8 cellular contexts compared by ENCODE assay signal in genomic region chr19:36771275-36772231, GRCh38. TPM values are rescaled to one million over a fixed set of nuclear protein-coding genes. Genes with fewer than 3 reads are reported as not detected.
DNase-seq lines count a peak whose midpoint lies in the region; FAIRE-seq and TF ChIP-seq lines count a peak whose summit lies in the region.

No MANE protein-coding gene starts in this region.

- 24% methylated on average over 29 of the region's 29 CpGs for WGBS in hepatocyte (ENCODE audit: low lambda C conversion rate, missing lambda C conversion rate)

- H3K27ac ChIP-seq in astrocyte (ENCODE audit: low read depth, low read length) (peak overlapping the region; percentile 54), hepatocyte (peak overlapping the region; percentile 85), rectal smooth muscle tissue (ENCODE audit: low read depth, low read length) (peak overlapping the region; percentile 10)

- FAIRE-seq in astrocyte (lab: Jason Lieb, UNC) = no peak

- H3K4me3 ChIP-seq in astrocyte (ENCODE audit: insufficient read depth, low read depth, low read length) (peak overlapping the region; percentile 78), hepatocyte (peak overlapping the region; percentile 74), rectal smooth muscle tissue (ENCODE audit: low read length) (peak overlapping the region; percentile 92)

- H3K27me3 Mint-ChIP-seq in astrocyte (ENCODE audit: low read depth, unreplicated experiment) = no peaks in the 10 kb centered on the region

- TF ChIP-seq POLR2A in GM15510 (IDR thresholded peaks at IDR 0.05; ENCODE audit: borderline replicate concordance, extremely low read depth, insufficient read length) = peak; percentile 34

- peaks cover 9% of the 10 kb centered on the region for H3K36me3 Mint-ChIP-seq in astrocyte (ENCODE audit: low read depth, unreplicated experiment)

- TF ChIP-seq CTCF in astrocyte (IDR thresholded peaks at IDR 0.05; ENCODE audit: insufficient read depth, low read depth, low read length) (no peak), hepatocyte (IDR thresholded peaks at IDR 0.05; ENCODE audit: poor library complexity) (no peak)

- H3K79me2 ChIP-seq in astrocyte (ENCODE audit: insufficient read depth, low read length) (peaks cover 41% of the 10 kb centered on the region), hepatocyte (peaks cover 42% of the 10 kb centered on the region)

- H3K27ac Mint-ChIP-seq in astrocyte (ENCODE audit: unreplicated experiment) = peak overlapping the region; percentile 60

- H3K27me3 ChIP-seq in astrocyte (ENCODE audit: insufficient read depth, low read length) (no peaks in the 10 kb centered on the region), hepatocyte (no peaks in the 10 kb centered on the region), rectal smooth muscle tissue (ENCODE audit: control insufficient read depth, insufficient read depth, low read length) (no peaks in the 10 kb centered on the region)

- H3K9me2 ChIP-seq in hepatocyte (replicated peaks; ENCODE audit: insufficient read depth) = no peaks in the 10 kb centered on the region

- peaks cover 8% of the 10 kb centered on the region for H3K9me3 ChIP-seq in astrocyte (ENCODE audit: insufficient read depth, low read depth, low read length)
- peaks cover 1% of the 10 kb centered on the region for H3K9me3 ChIP-seq in hepatocyte (ENCODE audit: low read depth)

- H2AFZ ChIP-seq in astrocyte (ENCODE audit: low read depth, low read length) (peak overlapping the region; percentile 98), hepatocyte (peak overlapping the region; percentile 70)

- H3K4me1 Mint-ChIP-seq in astrocyte (ENCODE audit: low read depth, unreplicated experiment) = peaks cover 1% of the 10 kb centered on the region

- H3K4me3 Mint-ChIP-seq in astrocyte (ENCODE audit: unreplicated experiment) = peak overlapping the region; percentile 96

- peaks cover 27% of the 10 kb centered on the region for H3K9me3 Mint-ChIP-seq in astrocyte (ENCODE audit: unreplicated experiment)

- H4K20me1 ChIP-seq in astrocyte (ENCODE audit: insufficient read depth, low read length) (no peaks in the 10 kb centered on the region), hepatocyte (ENCODE audit: insufficient read depth, poor library complexity, severe bottlenecking) (no peaks in the 10 kb centered on the region)

- H3K9ac ChIP-seq in astrocyte (ENCODE audit: low read length) (peak overlapping the region; percentile 81), rectal smooth muscle tissue (ENCODE audit: low read length) (no peak overlapping the region)

- DNase-seq in AG20443 (ENCODE audit: low spot score) (peak; percentile 63), NOMO-1 treated with dmso at 0.1 percent for 144 hours (lab: John Stamatoyannopoulos, UW; ENCODE audit: unreplicated experiment) (peak; percentile 41), astrocyte (ENCODE audit: low read depth) (peak; percentile 92), hepatocyte (ENCODE audit: low spot score) (peak; percentile 82), SHP77 treated with DMSO at 0.1 percent for 48 hours (lab: John Stamatoyannopoulos, UW) (no peak), HuH-7 (ENCODE audit: low spot score) (no peak)

- H3K36me3 ChIP-seq in astrocyte (ENCODE audit: insufficient read depth, low read length) = no peaks in the 10 kb centered on the region
- peaks cover under 1% of the 10 kb centered on the region for H3K36me3 ChIP-seq in hepatocyte (replicated peaks; ENCODE audit: insufficient read depth, low read depth)
- H3K36me3 ChIP-seq in rectal smooth muscle tissue (ENCODE audit: control insufficient read depth, insufficient read depth, low read length) = no peaks in the 10 kb centered on the region

- H3K4me2 ChIP-seq in astrocyte (ENCODE audit: low read length) = peak overlapping the region; percentile 94
- peak overlapping the region; percentile 74 for H3K4me2 ChIP-seq in hepatocyte

- H3K4me1 ChIP-seq in astrocyte (ENCODE audit: insufficient read depth, low read length) (peaks cover 4% of the 10 kb centered on the region), hepatocyte (ENCODE audit: insufficient read depth) (no peaks in the 10 kb centered on the region), rectal smooth muscle tissue (ENCODE audit: control insufficient read depth, insufficient read depth, low read length) (peaks cover 5% of the 10 kb centered on the region)

RNA-seq across cellular contexts. Expression of gene ZNF850, which starts 1.1 kb away (rescaled TPM):
- total RNA-seq in astrocyte (6.2 and 6.6 TPM in 2 replicates), hepatocyte (3.3 and 7.6 TPM in 2 replicates)
- polyA plus RNA-seq in hepatocyte = 0.64 and 1.1 TPM in 2 replicates

Comparison
In these comparisons a context has a peak if more than half of its experiments do, and no peak if none do; other contexts are left out.
1. DNase-seq: peak in AG20443 (single experiment), NOMO-1 treated with dmso at 0.1 percent for 144 hours (single experiment), astrocyte (single experiment) and hepatocyte (single experiment); none in SHP77 treated with DMSO at 0.1 percent for 48 hours (single experiment) and HuH-7 (single experiment).
2. H3K27ac ChIP-seq: peak in every context shown above with its lines; median percentile 85 in hepatocyte; 54 in astrocyte; 10 in rectal smooth muscle tissue.
3. Peak in every context shown above with its lines, with median percentiles within 50 percentile points of each other: H3K4me3 ChIP-seq.